In genomic region chr1:1354271-1355247, GRCh38 we compare ENCODE assay signal across 11 cellular contexts. TPM values are rescaled to one million over a fixed set of nuclear protein-coding genes. Genes with fewer than 3 reads are reported as not detected.
A peak's percentile ranks its signal among the peaks of the same experiment; 100 is the strongest.
DNase-seq lines count a peak whose midpoint lies in the region; FAIRE-seq and TF ChIP-seq lines count a peak whose summit lies in the region.
"Had no signal": no experiment of that assay in that cellular context is flagged by ENCODE, and none has a peak within 500 bp of the region (broad histone marks: within the 10 kb centered on the region; RNA-seq: fewer than 3 reads in every experiment).

No MANE protein-coding gene starts in this region.

- POLR2A ChIA-PET in RWPE1 (lab: Yijun Ruan, JAX; ENCODE audit: low non-redundant PET): interaction anchor here (0.7 kb wide), 1 partner anchor 275 kb away, joined by 3 read pairs; no protein-coding TSS in a partner anchor

- peak overlapping the region; percentile 64; the same call in 1 of the 2 replicates for H3K27ac ChIP-seq in RWPE1
- peak overlapping the region; percentile 84 for H3K27ac ChIP-seq in left ventricle myocardium inferior (replicated peaks)
- no peak overlapping the region for H3K27ac ChIP-seq in small intestine (ENCODE audit: low read depth in 1 of 2, low read length in 1 of 2)
- H3K27ac ChIP-seq: HL-60 had no signal

- 25 to 40% (median 26%) methylated on average over 62 to 116 of the region's 116 CpGs for WGBS in small intestine, 3 donors

- peaks cover 72% of the 10 kb centered on the region for H3K27me3 ChIP-seq in left ventricle myocardium inferior (ENCODE audit: low read depth)
- H3K27me3 ChIP-seq in small intestine (ENCODE audit: control insufficient read depth in 2 of 2, insufficient read depth in 2 of 2, low read length in 2 of 2): peaks cover 5 to 10% of the 10 kb centered on the region in 2 donors

- intact Hi-C loops in left ventricle myocardium inferior (cut with micrococcal nuclease): no loop called here

- DNase-seq in DMS53 (lab: John Stamatoyannopoulos, UW) (peak; percentile 59), DMS53 treated with DMSO at 0.1 percent for 48 hours (lab: John Stamatoyannopoulos, UW; ENCODE audit: unreplicated experiment) (no peak), RWPE1 (ENCODE audit: low spot score) (no peak), left ventricle myocardium inferior (no peak), small intestine (no peak), OCI-M1 (lab: John Stamatoyannopoulos, UW) (no peak)
- no peak for DNase-seq in activated CD4-positive, CD25-positive, alpha-beta regulatory T cell (lab: John Stamatoyannopoulos, UW)
- no peak for DNase-seq in stimulated activated CD4-positive, alpha-beta T cell treated with anti-CD3 and anti-CD28 coated beads, Interleukin-15, amount 100 ng/mL, for 24 hours
- DNase-seq: activated gamma-delta T cell treated with Interleukin-2 at 50 U/mL for 16 hours had no signal

- peak overlapping the region; percentile 69 for H3K4me3 ChIP-seq in left ventricle myocardium inferior
- peak overlapping the region; percentile 12 to 18 for H3K4me3 ChIP-seq in small intestine (ENCODE audit: low read depth in 1 of 2, low read length in 2 of 2)

- H3K9me3 ChIP-seq in left ventricle myocardium inferior (replicated peaks) (no peaks in the 10 kb centered on the region), small intestine (ENCODE audit: control insufficient read depth, low read depth) (no peaks in the 10 kb centered on the region)

- TF ChIP-seq CTCF in RWPE1 (conservative IDR thresholded peaks at IDR 0.05; ENCODE audit: low read depth): no peak
- TF ChIP-seq CTCF in left ventricle myocardium inferior (IDR thresholded peaks at IDR 0.05; ENCODE audit: borderline replicate concordance): no peak

- H3K4me1 ChIP-seq in left ventricle myocardium inferior (peaks cover 65% of the 10 kb centered on the region), small intestine (ENCODE audit: control insufficient read depth in 2 of 2, insufficient read depth in 1 of 2, low read depth in 1 of 2, low read length in 1 of 2) (no peaks in the 10 kb centered on the region)

- H3K36me3 ChIP-seq in left ventricle myocardium inferior (no peaks in the 10 kb centered on the region), small intestine (ENCODE audit: control insufficient read depth in 2 of 2, insufficient read depth in 2 of 2, low read length in 2 of 2) (no peaks in the 10 kb centered on the region)

- FAIRE-seq in small intestine (lab: Jason Lieb, UNC): no peak

- CTCF ChIA-PET in RWPE1 (lab: Yijun Ruan, JAX): interaction anchor here (1.0 to 1.4 kb wide), 2 partner anchors 17 to 18 kb away, joined by 4 to 5 read pairs; no protein-coding TSS in a partner anchor

RNA-seq across cellular contexts. Expression of gene MXRA8, which starts 3.8 kb away (rescaled TPM):
- 20.2 TPM for total RNA-seq in left ventricle myocardium inferior
- 10 to 100 TPM in 1 of 3 donors, 1 to 10 TPM in 2; 2.7 to 21.6 (median 7.8) TPM for polyA plus RNA-seq in small intestine

RNA-seq across cellular contexts. Expression of gene DVL1, which starts 5.3 kb away (rescaled TPM):
- 93.0 TPM for total RNA-seq in left ventricle myocardium inferior
- polyA plus RNA-seq in small intestine: 10 to 100 TPM; 52.6 to 88.8 (median 70.0) TPM

RNA-seq across cellular contexts. Expression of gene AURKAIP1, which starts 20.4 kb away (rescaled TPM):
- total RNA-seq in left ventricle myocardium inferior: 219 TPM
- 100 to 1,000 TPM; 229 to 382 (median 365) TPM for polyA plus RNA-seq in small intestine

RNA-seq across cellular contexts. Expression of gene TAS1R3, which starts 23.5 kb away (rescaled TPM):
- total RNA-seq in left ventricle myocardium inferior: 0.93 TPM
- under 1 TPM; 0.33 to 0.81 (median 0.45) TPM for polyA plus RNA-seq in small intestine
- total RNA-seq: epithelial cell of proximal tubule had no signal

RNA-seq across cellular contexts. Expression of gene CPTP, which starts 30.0 kb away (rescaled TPM):
- 99.2 TPM for total RNA-seq in left ventricle myocardium inferior
- polyA plus RNA-seq in small intestine: 10 to 100 TPM; 26.1 to 71.3 (median 64.0) TPM

Comparison
In these comparisons a context has a peak if more than half of its experiments do, and no peak if none do; other contexts are left out.
1. H3K27ac ChIP-seq: peak in RWPE1 (single experiment) and left ventricle myocardium inferior (single experiment); none in small intestine (0 of 2).